In genomic region chr2:33188799-33189198, GRCh38 we compare ENCODE assay signal across 9 cellular contexts.
"Had no signal": no experiment of that assay in that cellular context is flagged by ENCODE, and none has a peak within 500 bp of the region (broad histone marks: within the 10 kb centered on the region; RNA-seq: fewer than 3 reads in every experiment).

No MANE protein-coding gene starts in this region.

- H3K9me3 ChIP-seq: HAP-1 had no signal

- H3K4me3 Mint-ChIP-seq: HFFc6 had no signal

- ATAC-seq: HCT116, HepG2 had no signal

- H3K9ac ChIP-seq: GM23248 had no signal

- DNase-seq: GM23248, GOT3, H7, HFFc6, KBM-7 had no signal

- H3K9me3 Mint-ChIP-seq: HFFc6 had no signal

- H3K27ac Mint-ChIP-seq: HFFc6 had no signal

- H3K4me1 ChIP-seq: HAP-1 had no signal

- FAIRE-seq: HepG2 had no signal

- H3K4me3 ChIP-seq: GM23248, HAP-1 had no signal

- H3K27ac ChIP-seq: GM23248, HL-60 had no signal

- H3K36me3 ChIP-seq: HAP-1 had no signal

- H2AFZ ChIP-seq: GM23248 had no signal
